12 cellular contexts compared by ENCODE assay signal in the genomic region with DNA sequence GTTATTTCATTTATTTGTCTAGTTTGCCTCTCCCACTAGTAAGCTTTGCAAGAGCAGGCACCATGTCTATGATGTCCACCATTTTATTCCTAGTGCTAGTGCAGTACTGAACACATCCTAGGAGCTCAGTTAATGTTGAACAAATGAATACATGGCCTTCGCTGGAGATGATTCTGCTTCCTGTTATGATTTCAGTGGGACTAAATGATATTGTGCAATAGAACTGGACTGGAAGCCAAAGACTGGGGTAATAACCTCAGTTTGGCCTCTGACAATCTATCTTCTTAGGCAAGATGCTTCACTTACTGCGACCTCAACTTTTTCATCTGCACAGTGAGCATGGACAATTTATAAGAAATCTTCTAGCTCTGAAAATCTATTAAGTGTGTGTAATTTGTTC.
DNase-seq lines count a peak whose midpoint lies in the region; ATAC-seq and TF ChIP-seq lines count a peak whose summit lies in the region.
"Had no signal": no experiment of that assay in that cellular context is flagged by ENCODE, and none has a peak within 500 bp of the region (broad histone marks: within the 10 kb centered on the region; RNA-seq: fewer than 3 reads in every experiment).

No MANE protein-coding gene starts in this region.

- H2BK120ac ChIP-seq in H9 (ENCODE audit: low read depth, low read length, poor library complexity, severe bottlenecking), result no peak overlapping the region

- H4K91ac ChIP-seq in H9 (ENCODE audit: insufficient read length, low read depth, low read length), result no peak overlapping the region

- no peaks in the 10 kb centered on the region for H3K23me2 ChIP-seq in H9 (ENCODE audit: insufficient read length, low read depth, low read length, poor library complexity, severe bottlenecking)

- H3K4me3 Mint-ChIP-seq in H9, result no peak overlapping the region
- H3K4me3 Mint-ChIP-seq: activated naive CD4-positive, alpha-beta T cell treated with anti-CD3 and anti-CD28 coated beads, Interleukin-2, amount 10 ng/mL, durations not matched to agents 7 days and 5 days had no signal

- no peak overlapping the region for H4K8ac ChIP-seq in H9 (replicated peaks; ENCODE audit: insufficient read length, low read depth, low read length)

- H3T11ph ChIP-seq in H9 (ENCODE audit: low read length), result no peak overlapping the region

- H2AK5ac ChIP-seq in H9 (ENCODE audit: insufficient read length, low read length), result no peak overlapping the region

- H3K27ac ChIP-seq in breast epithelium (peak overlapping the region; percentile 26 to 65), H9 (ENCODE audit: insufficient read length, low read depth, low read length) (no peak overlapping the region)

- H3K9me3 ChIP-seq in breast epithelium (no peaks in the 10 kb centered on the region), H9 (ENCODE audit: control insufficient read depth, low read depth, low read length) (no peaks in the 10 kb centered on the region)

- H2AFZ ChIP-seq in H9 (ENCODE audit: low read length), result no peak overlapping the region

- H3K23ac ChIP-seq in H9 (ENCODE audit: insufficient read length, low read depth, low read length), result no peak overlapping the region

- WGBS in H9 (ENCODE audit: extremely low coverage, insufficient read length, low lambda C conversion rate), result no CpG with 5 or more reads among the region's 2 CpGs

- H3K36me3 ChIP-seq in breast epithelium, result no peaks in the 10 kb centered on the region

- H3K9me3 Mint-ChIP-seq in H9, result no peaks in the 10 kb centered on the region

- H3K4ac ChIP-seq in H9 (ENCODE audit: low read depth, low read length), result no peak overlapping the region

- H2BK20ac ChIP-seq in H9 (ENCODE audit: low read depth, low read length, poor library complexity, severe bottlenecking), result no peak overlapping the region

- H3K9ac ChIP-seq in H9 (ENCODE audit: extremely low read depth, insufficient read length, low read length), result no peak overlapping the region

- no peak overlapping the region for H3K56ac ChIP-seq in H9 (ENCODE audit: insufficient read length, low read depth, low read length)

- no peak overlapping the region for H3K18ac ChIP-seq in H9 (ENCODE audit: insufficient read length, low read depth, low read length)

- CTCF ChIA-PET in HEK293T (lab: Yijun Ruan, JAX), result no interaction called here

- H2BK5ac ChIP-seq in H9 (ENCODE audit: insufficient read length, low read length), result no peak overlapping the region

- H3K4me1 ChIP-seq in breast epithelium, result no peaks in the 10 kb centered on the region
- H3K4me1 ChIP-seq in H9 (ENCODE audit: insufficient read depth, low read length), result no peaks in the 10 kb centered on the region

- H3K27ac Mint-ChIP-seq in H9, result no peak overlapping the region
- H3K27ac Mint-ChIP-seq: activated naive CD4-positive, alpha-beta T cell treated with anti-CD3 and anti-CD28 coated beads, Interleukin-2, amount 10 ng/mL, durations not matched to agents 7 days and 5 days had no signal

- H2BK15ac ChIP-seq in H9 (ENCODE audit: low read depth, low read length), result no peak overlapping the region

- TF ChIP-seq POLR2A in breast epithelium (IDR thresholded peaks at IDR 0.05), result no peak

- 0 out of 4 replicates have a peak, but pooled peaks cover 0 to 2% of the 10 kb centered on the region in 2 experiments for H3K4me1 Mint-ChIP-seq in H9
- H3K4me1 Mint-ChIP-seq: activated naive CD4-positive, alpha-beta T cell treated with anti-CD3 and anti-CD28 coated beads, Interleukin-2, amount 10 ng/mL, durations not matched to agents 7 days and 5 days had no signal

- H3K4me3 ChIP-seq in breast epithelium (no peak overlapping the region), skeletal muscle cell (ENCODE audit: low read depth, low read length) (no peak overlapping the region)
- H3K4me3 ChIP-seq: coronary artery had no signal

- intact Hi-C loops in breast epithelium (cut with DNase I; ENCODE audit: low total_unique reads), result no loop called here
- intact Hi-C loops in left ventricle myocardium superior (cut with micrococcal nuclease), result no loop called here

- DNase-seq in HS-5 (ENCODE audit: low read depth) (peak; percentile 58), breast epithelium (ENCODE audit: low spot score in 2 of 2) (no peak), left ventricle myocardium superior (no peak), skeletal muscle cell (ENCODE audit: low read depth) (peak; percentile 85), H9 (no peak), HEK293T (ENCODE audit: extremely low spot score) (no peak)
- DNase-seq in stimulated activated naive CD8-positive, alpha-beta T cell treated with anti-CD3 and anti-CD28 coated beads, Interleukin-15, Interleukin-2, amounts not matched to agents 100 U/mL and 50 U/mL, for 24 hours, result no peak
- DNase-seq: activated naive CD4-positive, alpha-beta T cell treated with anti-CD3 and anti-CD28 coated beads, Interleukin-2, amount 10 ng/mL, durations not matched to agents 7 days and 5 days; NCI-H446 treated with DMSO at 0.1 percent for 48 hours had no signal

- H4K5ac ChIP-seq in H9 (ENCODE audit: insufficient read length, low read depth, low read length), result no peak overlapping the region

- H2BK12ac ChIP-seq in H9 (ENCODE audit: insufficient read length, low read depth, low read length), result no peak overlapping the region

- H3K27me3 ChIP-seq in breast epithelium (no peaks in the 10 kb centered on the region), H9 (ENCODE audit: insufficient read depth, low read length) (no peaks in the 10 kb centered on the region)

- no peak overlapping the region for H3K4me2 ChIP-seq in H9 (ENCODE audit: insufficient read depth, insufficient read length, low read length)

- no peaks in the 10 kb centered on the region for H3K27me3 Mint-ChIP-seq in H9 (ENCODE audit: low read depth)
- H3K27me3 Mint-ChIP-seq: activated naive CD4-positive, alpha-beta T cell treated with anti-CD3 and anti-CD28 coated beads, Interleukin-2, amount 10 ng/mL, durations not matched to agents 7 days and 5 days had no signal

- H4K20me1 ChIP-seq in H9 (ENCODE audit: control insufficient read depth, insufficient read depth, insufficient read length), result no peaks in the 10 kb centered on the region

- no peaks in the 10 kb centered on the region for H3K36me3 Mint-ChIP-seq in H9 (ENCODE audit: insufficient read depth in 1 of 3, low read depth in 3 of 3)
- H3K36me3 Mint-ChIP-seq: activated naive CD4-positive, alpha-beta T cell treated with anti-CD3 and anti-CD28 coated beads, Interleukin-2, amount 10 ng/mL, durations not matched to agents 7 days and 5 days had no signal

- ATAC-seq in left ventricle myocardium superior (peak; percentile 75), GM21528 (IDR thresholded peaks at IDR 0.05; ENCODE audit: low FRiP score, unreplicated experiment) (no peak)
- no peak for ATAC-seq in stimulated activated naive CD8-positive, alpha-beta T cell treated with anti-CD3 and anti-CD28 coated beads, Interleukin-15, Interleukin-2, amounts not matched to agents 100 U/mL and 50 U/mL, for 24 hours
- ATAC-seq: Panc1 had no signal

- H3K14ac ChIP-seq in H9 (ENCODE audit: insufficient read depth, low read length), result no peak overlapping the region

- TF ChIP-seq CTCF in breast epithelium (IDR thresholded peaks at IDR 0.05), result no peak
- TF ChIP-seq CTCF in H9 (conservative IDR thresholded peaks at IDR 0.05), result no peak

- H3K79me1 ChIP-seq in H9 (ENCODE audit: insufficient read depth, low read depth, low read length, poor library complexity, severe bottlenecking), result no peaks in the 10 kb centered on the region

- H3K79me2 ChIP-seq in H9 (ENCODE audit: insufficient read depth, low read length), result 0 out of 2 replicates have a peak, but pooled peaks cover 2% of the 10 kb centered on the region

- POLR2A ChIA-PET in HEK293T (lab: Yijun Ruan, JAX), result no interaction called here

TF ChIP-seq in HEK293T, 16 proteins besides CTCF, POLR2A, EP300 and RAD21:
- TF ChIP-seq, protein P1, sequence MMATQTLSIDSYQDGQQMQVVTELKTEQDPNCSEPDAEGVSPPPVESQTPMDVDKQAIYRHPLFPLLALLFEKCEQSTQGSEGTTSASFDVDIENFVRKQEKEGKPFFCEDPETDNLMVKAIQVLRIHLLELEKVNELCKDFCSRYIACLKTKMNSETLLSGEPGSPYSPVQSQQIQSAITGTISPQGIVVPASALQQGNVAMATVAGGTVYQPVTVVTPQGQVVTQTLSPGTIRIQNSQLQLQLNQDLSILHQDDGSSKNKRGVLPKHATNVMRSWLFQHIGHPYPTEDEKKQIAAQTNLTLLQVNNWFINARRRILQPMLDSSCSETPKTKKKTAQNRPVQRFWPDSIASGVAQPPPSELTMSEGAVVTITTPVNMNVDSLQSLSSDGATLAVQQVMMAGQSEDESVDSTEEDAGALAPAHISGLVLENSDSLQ (IDR thresholded peaks at IDR 0.05), result no peak
- TF ChIP-seq BHLHE40 (IDR thresholded peaks at IDR 0.05; ENCODE audit: borderline replicate concordance) (no peak), LEF1 (IDR thresholded peaks at IDR 0.05; ENCODE audit: borderline replicate concordance) (no peak), ZNF384 (IDR thresholded peaks at IDR 0.05) (no peak), ELF4 (IDR thresholded peaks at IDR 0.05) (no peak), FOXM1 (IDR thresholded peaks at IDR 0.05; ENCODE audit: borderline replicate concordance) (no peak), FOXK2 (IDR thresholded peaks at IDR 0.05) (no peak), CTBP1 (IDR thresholded peaks at IDR 0.05; ENCODE audit: borderline replicate concordance) (no peak), ARNT (IDR thresholded peaks at IDR 0.05) (no peak), SP1 (IDR thresholded peaks at IDR 0.05) (no peak), NFRKB (IDR thresholded peaks at IDR 0.05) (no peak), FOXA1 (IDR thresholded peaks at IDR 0.05) (no peak), TARDBP (IDR thresholded peaks at IDR 0.05) (no peak), HDGF (IDR thresholded peaks at IDR 0.05; ENCODE audit: borderline replicate concordance) (no peak), SUZ12 (IDR thresholded peaks at IDR 0.05) (no peak), L3MBTL2 (conservative IDR thresholded peaks at IDR 0.05) (no peak)

Comparison
In these comparisons a context has a peak if more than half of its experiments do, and no peak if none do; other contexts are left out.
1. DNase-seq: peak in HS-5 (single experiment) and skeletal muscle cell (single experiment); none in breast epithelium (0 of 2), left ventricle myocardium superior (single experiment), stimulated activated naive CD8-positive, alpha-beta T cell treated with anti-CD3 and anti-CD28 coated beads, Interleukin-15, Interleukin-2, amounts not matched to agents 100 U/mL and 50 U/mL, for 24 hours (single experiment), H9 (single experiment) and HEK293T (single experiment).